ENCODE assay signal across 8 cellular contexts in genomic region chr11:65894034-65894591, GRCh38. TPM values are rescaled to one million over a fixed set of nuclear protein-coding genes. Genes with fewer than 3 reads are reported as not detected.
DNase-seq lines count a peak whose midpoint lies in the region; ATAC-seq and TF ChIP-seq lines count a peak whose summit lies in the region.

No MANE protein-coding gene starts in this region.

- peak overlapping the region; percentile 95 for H3K4me3 Mint-ChIP-seq in activated CD4-positive, alpha-beta T cell treated with anti-CD3 and anti-CD28 coated beads, Interleukin-2, amount 10 ng/mL, durations not matched to agents 24 days and 14 days
- peak overlapping the region; percentile 65 for H3K4me3 Mint-ChIP-seq in activated CD4-positive, alpha-beta memory T cell treated with anti-CD3 and anti-CD28 coated beads for 36 hours

- no peaks in the 10 kb centered on the region for H3K9me3 Mint-ChIP-seq in activated CD4-positive, alpha-beta T cell treated with anti-CD3 and anti-CD28 coated beads, Interleukin-2, amount 10 ng/mL, durations not matched to agents 24 days and 14 days
- H3K9me3 Mint-ChIP-seq in activated CD4-positive, alpha-beta memory T cell treated with anti-CD3 and anti-CD28 coated beads for 36 hours: no peaks in the 10 kb centered on the region

- peak overlapping the region; percentile 50 for H3K27ac Mint-ChIP-seq in activated CD4-positive, alpha-beta T cell treated with anti-CD3 and anti-CD28 coated beads, Interleukin-2, amount 10 ng/mL, durations not matched to agents 24 days and 14 days
- peak overlapping the region; percentile 87 for H3K27ac Mint-ChIP-seq in activated CD4-positive, alpha-beta memory T cell treated with anti-CD3 and anti-CD28 coated beads for 36 hours

- H3K4me1 ChIP-seq in right atrium auricular region (peaks cover 0 to 48% of the 10 kb centered on the region in 2 donors), testis (peaks cover 33% of the 10 kb centered on the region)

- peaks cover 45% of the 10 kb centered on the region for H3K36me3 Mint-ChIP-seq in activated CD4-positive, alpha-beta T cell treated with anti-CD3 and anti-CD28 coated beads, Interleukin-2, amount 10 ng/mL, durations not matched to agents 24 days and 14 days (ENCODE audit: low read depth)
- H3K36me3 Mint-ChIP-seq in activated CD4-positive, alpha-beta memory T cell treated with anti-CD3 and anti-CD28 coated beads for 36 hours: peaks cover 36% of the 10 kb centered on the region

- CTCF ChIA-PET in activated CD4-positive, alpha-beta memory T cell treated with anti-CD3 and anti-CD28 coated beads for 36 hours (lab: Charles Lee): interaction anchor here (1.2 to 10.6 kb wide), 3 partner anchors 6 to 128 kb away, joined by 3 to 192 read pairs (median 8); partner anchors contain the start of genes CCDC85B, FIBP and MUS81

- no peak for TF ChIP-seq CTCF in right atrium auricular region (IDR thresholded peaks at IDR 0.05)
- TF ChIP-seq CTCF in testis (IDR thresholded peaks at IDR 0.05): no peak

- POLR2A ChIA-PET in activated CD4-positive, alpha-beta memory T cell treated with anti-CD3 and anti-CD28 coated beads for 36 hours (lab: Charles Lee): interaction anchor here (0.5 to 7.5 kb wide), 8 partner anchors 9 to 182 kb away, joined by 3 to 95 read pairs (median 3); partner anchors contain the start of genes C11orf68, CFL1, KAT5 and MUS81

- H3K4me3 ChIP-seq in right atrium auricular region (peak overlapping the region in 1 of 2 donors; percentile 73), testis (no peak overlapping the region)

- intact Hi-C loops in activated CD4-positive, alpha-beta T cell treated with anti-CD3 and anti-CD28 coated beads, Interleukin-2, amount 10 ng/mL, durations not matched to agents 24 days and 14 days (cut with micrococcal nuclease): loop anchor here (5.0 kb wide), 1 partner anchor 182 kb away; the partner anchor contains the start of gene KAT5
- intact Hi-C loops in activated CD4-positive, alpha-beta memory T cell treated with anti-CD3 and anti-CD28 coated beads for 36 hours (cut with micrococcal nuclease): no loop called here
- intact Hi-C loops in testis (cut with DNase I; ENCODE audit: low total_unique reads): no loop called here

- 78 to 98% methylated on average over 8 to 16 of the region's 16 CpGs for WGBS in testis, 2 donors

- H3K27me3 ChIP-seq in right atrium auricular region (no peaks in the 10 kb centered on the region), testis (no peaks in the 10 kb centered on the region)

- no peaks in the 10 kb centered on the region for H3K27me3 Mint-ChIP-seq in activated CD4-positive, alpha-beta T cell treated with anti-CD3 and anti-CD28 coated beads, Interleukin-2, amount 10 ng/mL, durations not matched to agents 24 days and 14 days
- no peaks in the 10 kb centered on the region for H3K27me3 Mint-ChIP-seq in activated CD4-positive, alpha-beta memory T cell treated with anti-CD3 and anti-CD28 coated beads for 36 hours

- H3K36me3 ChIP-seq in right atrium auricular region (no peaks in the 10 kb centered on the region), testis (ENCODE audit: low read depth, missing control alignments) (no peaks in the 10 kb centered on the region)

- no peak for ATAC-seq in GM21619 (IDR thresholded peaks at IDR 0.05; ENCODE audit: unreplicated experiment)

- peaks cover 57% of the 10 kb centered on the region for H3K4me1 Mint-ChIP-seq in activated CD4-positive, alpha-beta T cell treated with anti-CD3 and anti-CD28 coated beads, Interleukin-2, amount 10 ng/mL, durations not matched to agents 24 days and 14 days
- peaks cover 67% of the 10 kb centered on the region for H3K4me1 Mint-ChIP-seq in activated CD4-positive, alpha-beta memory T cell treated with anti-CD3 and anti-CD28 coated beads for 36 hours (ENCODE audit: low read depth)

- H3K9me3 ChIP-seq in right atrium auricular region (no peaks in the 10 kb centered on the region), testis (no peaks in the 10 kb centered on the region)

- no peak for TF ChIP-seq POLR2A in testis (IDR thresholded peaks at IDR 0.05)

- H3K27ac ChIP-seq in right atrium auricular region: peak overlapping the region; percentile 96 to 100
- H3K27ac ChIP-seq in testis: peak overlapping the region; percentile 9 to 75

- DNase-seq in activated CD4-positive, alpha-beta T cell treated with anti-CD3 and anti-CD28 coated beads, Interleukin-2, amount 10 ng/mL, durations not matched to agents 24 days and 14 days: peak; percentile 87
- DNase-seq in activated CD4-positive, alpha-beta T cell treated with anti-CD3 and anti-CD28 coated beads, Interleukin-2, amount 50 U/mL, for 4 hours: no peak
- DNase-seq in activated CD4-positive, alpha-beta memory T cell treated with anti-CD3 and anti-CD28 coated beads for 36 hours: peak; percentile 55
- no peak for DNase-seq in right atrium auricular region (ENCODE audit: low spot score)
- DNase-seq in testis: no peak
- DNase-seq in epidermal melanocyte (ENCODE audit: insufficient read length, low spot score): no peak
- DNase-seq in inferior parietal cortex (ENCODE audit: extremely low spot score): no peak

RNA-seq across cellular contexts. Expression of gene CCDC85B, which starts 3.6 kb away (rescaled TPM):
- total RNA-seq in activated CD4-positive, alpha-beta T cell treated with anti-CD3 and anti-CD28 coated beads, Interleukin-2, amount 10 ng/mL, durations not matched to agents 24 days and 14 days: 62.2 and 62.5 TPM in 2 replicates
- total RNA-seq in activated CD4-positive, alpha-beta memory T cell treated with anti-CD3 and anti-CD28 coated beads for 36 hours: 10 to 100 TPM; 40.0 to 44.4 TPM
- 100 to 1,000 TPM; 115 to 172 TPM for total RNA-seq in right atrium auricular region
- total RNA-seq in testis: 100 to 1,000 TPM in 1 of 2 donors, 10 to 100 TPM in 1; 77.1 to 102 TPM
- polyA plus RNA-seq in testis (ENCODE audit: insufficient read depth, low read depth, low replicate concordance): 17.1 TPM

RNA-seq across cellular contexts. Expression of gene FIBP, which starts 5.8 kb away (rescaled TPM):
- 91.0 and 95.7 TPM in 2 replicates for total RNA-seq in activated CD4-positive, alpha-beta T cell treated with anti-CD3 and anti-CD28 coated beads, Interleukin-2, amount 10 ng/mL, durations not matched to agents 24 days and 14 days
- 100 to 1,000 TPM in 1 of 2 experiments, 10 to 100 TPM in 1; 94.2 to 101 TPM for total RNA-seq in activated CD4-positive, alpha-beta memory T cell treated with anti-CD3 and anti-CD28 coated beads for 36 hours
- 10 to 100 TPM; 50.9 to 82.8 TPM for total RNA-seq in right atrium auricular region
- 100 to 1,000 TPM; 144 to 149 TPM for total RNA-seq in testis
- 131 TPM for polyA plus RNA-seq in testis (ENCODE audit: insufficient read depth, low read depth, low replicate concordance)

RNA-seq across cellular contexts. Expression of gene FOSL1, which starts 6.1 kb away (rescaled TPM):
- 32.1 and 32.9 TPM in 2 replicates for total RNA-seq in activated CD4-positive, alpha-beta T cell treated with anti-CD3 and anti-CD28 coated beads, Interleukin-2, amount 10 ng/mL, durations not matched to agents 24 days and 14 days
- 10 to 100 TPM; 17.1 to 17.7 TPM for total RNA-seq in activated CD4-positive, alpha-beta memory T cell treated with anti-CD3 and anti-CD28 coated beads for 36 hours
- total RNA-seq in right atrium auricular region (1 to 10 TPM; 4.9 to 6.8 TPM), testis (1 to 10 TPM; 1.7 to 2.0 TPM)
- polyA plus RNA-seq in testis (ENCODE audit: insufficient read depth, low read depth, low replicate concordance): 1.7 TPM

RNA-seq across cellular contexts. Expression of gene CTSW, which starts 14.5 kb away (rescaled TPM):
- 4.9 and 7.5 TPM in 2 replicates for total RNA-seq in activated CD4-positive, alpha-beta T cell treated with anti-CD3 and anti-CD28 coated beads, Interleukin-2, amount 10 ng/mL, durations not matched to agents 24 days and 14 days
- total RNA-seq in activated CD4-positive, alpha-beta memory T cell treated with anti-CD3 and anti-CD28 coated beads for 36 hours: 10 to 100 TPM; 11.1 to 13.2 TPM
- total RNA-seq in right atrium auricular region (1 to 10 TPM in 1 of 2 donors, under 1 TPM in 1; 0.39 to 1.1 TPM), testis (1 to 10 TPM in 1 of 2 donors, under 1 TPM in 1; 0.71 to 2.7 TPM)
- polyA plus RNA-seq in testis (ENCODE audit: insufficient read depth, low read depth, low replicate concordance): 4.4 TPM

RNA-seq across cellular contexts. Expression of gene EFEMP2, which starts 21.5 kb away (rescaled TPM):
- 8.4 and 9.1 TPM in 2 replicates for total RNA-seq in activated CD4-positive, alpha-beta T cell treated with anti-CD3 and anti-CD28 coated beads, Interleukin-2, amount 10 ng/mL, durations not matched to agents 24 days and 14 days
- total RNA-seq in activated CD4-positive, alpha-beta memory T cell treated with anti-CD3 and anti-CD28 coated beads for 36 hours: 10 to 100 TPM; 11.5 to 12.5 TPM
- total RNA-seq in right atrium auricular region: 100 to 1,000 TPM; 117 to 156 TPM
- 10 to 100 TPM; 47.4 to 52.4 TPM for total RNA-seq in testis
- 100 TPM for polyA plus RNA-seq in testis (ENCODE audit: insufficient read depth, low read depth, low replicate concordance)

Comparison
In these comparisons a context has a peak if more than half of its experiments do, and no peak if none do; other contexts are left out.
1. DNase-seq: peak in activated CD4-positive, alpha-beta T cell treated with anti-CD3 and anti-CD28 coated beads, Interleukin-2, amount 10 ng/mL, durations not matched to agents 24 days and 14 days (single experiment) and activated CD4-positive, alpha-beta memory T cell treated with anti-CD3 and anti-CD28 coated beads for 36 hours (single experiment); none in activated CD4-positive, alpha-beta T cell treated with anti-CD3 and anti-CD28 coated beads, Interleukin-2, amount 50 U/mL, for 4 hours (0 of 2), right atrium auricular region (single experiment), testis (single experiment), epidermal melanocyte (single experiment) and inferior parietal cortex (single experiment).